8 cellular contexts compared by ENCODE assay signal in genomic region chr10:15408557-15408956, GRCh38. TPM values are rescaled to one million over a fixed set of nuclear protein-coding genes. Genes with fewer than 3 reads are reported as not detected.
"Had no signal": no experiment of that assay in that cellular context is flagged by ENCODE, and none has a peak within 500 bp of the region (broad histone marks: within the 10 kb centered on the region; RNA-seq: fewer than 3 reads in every experiment).

No MANE protein-coding gene starts in this region.

- H3K9ac ChIP-seq: KMS-11 had no signal

- ATAC-seq: HepG2 had no signal

- FAIRE-seq: HepG2, HTR-8/SVneo had no signal

- H3K4me2 ChIP-seq: KMS-11 had no signal

- H3K27ac ChIP-seq: HL-60, KMS-11 had no signal

- DNase-seq: IMR-90, KBM-7, KG1 had no signal

RNA-seq across cellular contexts. Expression of gene FAM171A1, which starts 37.5 kb away (rescaled TPM):
- total RNA-seq: HT-29 had no signal
